Comparison of ENCODE assay signal across 1 cellular context in the genomic region with DNA sequence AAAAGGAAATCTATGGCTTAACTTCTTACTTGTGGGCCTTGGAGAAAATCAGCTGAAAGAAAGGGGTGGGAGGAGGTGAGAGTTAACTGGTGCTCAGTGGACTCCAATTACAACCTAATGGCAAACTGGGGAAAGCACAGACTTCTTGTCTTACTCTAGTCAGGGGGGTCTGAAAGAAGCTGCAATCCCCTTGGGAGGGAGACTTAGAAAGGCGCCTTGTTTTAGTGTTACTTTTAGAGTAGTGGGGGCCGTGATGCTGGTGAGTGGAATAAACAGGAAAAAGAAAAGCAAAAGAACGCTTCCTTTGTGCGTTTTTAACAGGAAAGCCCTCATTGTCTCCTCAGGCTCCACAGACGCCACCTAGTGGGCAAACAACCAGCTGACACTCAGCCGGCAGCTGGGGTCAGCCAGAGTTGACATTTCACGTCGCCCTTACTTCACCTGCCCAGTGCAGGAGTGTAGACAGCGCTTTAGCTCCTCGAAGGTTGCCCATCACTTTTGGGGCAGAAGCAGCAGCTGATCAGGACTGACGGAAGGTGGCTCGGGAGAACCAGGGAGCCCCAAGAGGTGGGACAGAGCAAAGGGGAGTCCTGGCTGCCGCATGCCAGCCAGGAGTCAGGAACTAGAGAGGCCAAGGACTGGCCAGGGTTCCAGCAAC.
TF ChIP-seq lines count a peak whose summit lies in the region.

No MANE protein-coding gene starts in this region.

TF ChIP-seq in H1, 55 proteins besides CTCF, POLR2A, EP300 and RAD21:
- TF ChIP-seq, protein P1, sequence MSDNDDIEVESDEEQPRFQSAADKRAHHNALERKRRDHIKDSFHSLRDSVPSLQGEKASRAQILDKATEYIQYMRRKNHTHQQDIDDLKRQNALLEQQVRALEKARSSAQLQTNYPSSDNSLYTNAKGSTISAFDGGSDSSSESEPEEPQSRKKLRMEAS (IDR thresholded peaks at IDR 0.05) = peak; percentile 45; the same call in 1 of the 2 replicates
- no peak for TF ChIP-seq BCL11A (IDR thresholded peaks at IDR 0.05; ENCODE audit: low read depth in 2 of 2, low read length in 2 of 2)
- peak; percentile 99 for TF ChIP-seq RXRA (IDR thresholded peaks at IDR 0.05; ENCODE audit: insufficient read depth, low read depth, low read length)
- no peak for TF ChIP-seq NANOG (IDR thresholded peaks at IDR 0.05; ENCODE audit: insufficient read depth, low read depth, low read length, poor library complexity, severe bottlenecking)
- no peak for TF ChIP-seq CEBPB (IDR thresholded peaks at IDR 0.05; ENCODE audit: low read depth, low read length)
- TF ChIP-seq CHD1 (IDR thresholded peaks at IDR 0.05; ENCODE audit: low read depth, low read length) = no peak
- TF ChIP-seq POLR2AphosphoS5 (IDR thresholded peaks at IDR 0.05; ENCODE audit: low read depth, low read length) = no peak
- TF ChIP-seq EZH2 (IDR thresholded peaks at IDR 0.05; ENCODE audit: low read depth, low read length, severe bottlenecking) = no peak
- no peak for TF ChIP-seq HDAC2 (IDR thresholded peaks at IDR 0.05; ENCODE audit: borderline replicate concordance in 1 of 2, low read depth in 2 of 2, low read length in 2 of 2)
- TF ChIP-seq KDM1A (IDR thresholded peaks at IDR 0.05; ENCODE audit: borderline replicate concordance, low read length) = no peak
- no peak for TF ChIP-seq SP4 (IDR thresholded peaks at IDR 0.05; ENCODE audit: low read length)
- TF ChIP-seq BRCA1 (IDR thresholded peaks at IDR 0.05; ENCODE audit: low read depth, low read length) = no peak
- TF ChIP-seq HDAC6 (IDR thresholded peaks at IDR 0.05; ENCODE audit: low read depth, low read length) = no peak
- no peak for TF ChIP-seq GABPA (IDR thresholded peaks at IDR 0.05; ENCODE audit: borderline replicate concordance, insufficient read depth, low read length)
- TF ChIP-seq SUZ12 (IDR thresholded peaks at IDR 0.05; ENCODE audit: low read length) = no peak
- no peak for TF ChIP-seq SRF (IDR thresholded peaks at IDR 0.05; ENCODE audit: low read depth, low read length)
- no peak for TF ChIP-seq KDM5A (IDR thresholded peaks at IDR 0.05; ENCODE audit: low read length)
- no peak for TF ChIP-seq SIRT6 (IDR thresholded peaks at IDR 0.05; ENCODE audit: low read length)
- TF ChIP-seq PHF8 (conservative IDR thresholded peaks at IDR 0.05; ENCODE audit: low read depth, low read length) = no peak
- no peak for TF ChIP-seq GTF2F1 (IDR thresholded peaks at IDR 0.05; ENCODE audit: borderline replicate concordance, low read depth, low read length)
- TF ChIP-seq, protein P2, sequence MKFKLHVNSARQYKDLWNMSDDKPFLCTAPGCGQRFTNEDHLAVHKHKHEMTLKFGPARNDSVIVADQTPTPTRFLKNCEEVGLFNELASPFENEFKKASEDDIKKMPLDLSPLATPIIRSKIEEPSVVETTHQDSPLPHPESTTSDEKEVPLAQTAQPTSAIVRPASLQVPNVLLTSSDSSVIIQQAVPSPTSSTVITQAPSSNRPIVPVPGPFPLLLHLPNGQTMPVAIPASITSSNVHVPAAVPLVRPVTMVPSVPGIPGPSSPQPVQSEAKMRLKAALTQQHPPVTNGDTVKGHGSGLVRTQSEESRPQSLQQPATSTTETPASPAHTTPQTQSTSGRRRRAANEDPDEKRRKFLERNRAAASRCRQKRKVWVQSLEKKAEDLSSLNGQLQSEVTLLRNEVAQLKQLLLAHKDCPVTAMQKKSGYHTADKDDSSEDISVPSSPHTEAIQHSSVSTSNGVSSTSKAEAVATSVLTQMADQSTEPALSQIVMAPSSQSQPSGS (IDR thresholded peaks at IDR 0.05; ENCODE audit: low read length) = no peak; the same call in 1 of the 2 replicates
- TF ChIP-seq YY1 (IDR thresholded peaks at IDR 0.05; ENCODE audit: low read depth, low read length) = 0 out of 2 replicates have a peak, but pooled peaks have one; percentile 33
- peak in 1 of 2 experiments; percentile 56; a peak in 2 of 4 replicates for TF ChIP-seq SIN3A (conservative IDR thresholded peaks at IDR 0.05 in 1 of 2, IDR thresholded peaks at IDR 0.05 in 1 of 2; ENCODE audit: low read depth in 1 of 2, low read length in 2 of 2)
- no peak for TF ChIP-seq TEAD4 (IDR thresholded peaks at IDR 0.05; ENCODE audit: low read depth, low read length)
- TF ChIP-seq POU5F1 (IDR thresholded peaks at IDR 0.05; ENCODE audit: low read depth, low read length) = no peak
- TF ChIP-seq TBP (IDR thresholded peaks at IDR 0.05; ENCODE audit: low read depth, low read length) = 0 out of 2 replicates have a peak, but pooled peaks have one; percentile 20
- peak; percentile 49; the same call in 1 of the 2 replicates for TF ChIP-seq CREB1 (IDR thresholded peaks at IDR 0.05)
- no peak for TF ChIP-seq SAP30 (IDR thresholded peaks at IDR 0.05; ENCODE audit: insufficient read depth, insufficient replicate concordance, low read length)
- TF ChIP-seq, protein P3, sequence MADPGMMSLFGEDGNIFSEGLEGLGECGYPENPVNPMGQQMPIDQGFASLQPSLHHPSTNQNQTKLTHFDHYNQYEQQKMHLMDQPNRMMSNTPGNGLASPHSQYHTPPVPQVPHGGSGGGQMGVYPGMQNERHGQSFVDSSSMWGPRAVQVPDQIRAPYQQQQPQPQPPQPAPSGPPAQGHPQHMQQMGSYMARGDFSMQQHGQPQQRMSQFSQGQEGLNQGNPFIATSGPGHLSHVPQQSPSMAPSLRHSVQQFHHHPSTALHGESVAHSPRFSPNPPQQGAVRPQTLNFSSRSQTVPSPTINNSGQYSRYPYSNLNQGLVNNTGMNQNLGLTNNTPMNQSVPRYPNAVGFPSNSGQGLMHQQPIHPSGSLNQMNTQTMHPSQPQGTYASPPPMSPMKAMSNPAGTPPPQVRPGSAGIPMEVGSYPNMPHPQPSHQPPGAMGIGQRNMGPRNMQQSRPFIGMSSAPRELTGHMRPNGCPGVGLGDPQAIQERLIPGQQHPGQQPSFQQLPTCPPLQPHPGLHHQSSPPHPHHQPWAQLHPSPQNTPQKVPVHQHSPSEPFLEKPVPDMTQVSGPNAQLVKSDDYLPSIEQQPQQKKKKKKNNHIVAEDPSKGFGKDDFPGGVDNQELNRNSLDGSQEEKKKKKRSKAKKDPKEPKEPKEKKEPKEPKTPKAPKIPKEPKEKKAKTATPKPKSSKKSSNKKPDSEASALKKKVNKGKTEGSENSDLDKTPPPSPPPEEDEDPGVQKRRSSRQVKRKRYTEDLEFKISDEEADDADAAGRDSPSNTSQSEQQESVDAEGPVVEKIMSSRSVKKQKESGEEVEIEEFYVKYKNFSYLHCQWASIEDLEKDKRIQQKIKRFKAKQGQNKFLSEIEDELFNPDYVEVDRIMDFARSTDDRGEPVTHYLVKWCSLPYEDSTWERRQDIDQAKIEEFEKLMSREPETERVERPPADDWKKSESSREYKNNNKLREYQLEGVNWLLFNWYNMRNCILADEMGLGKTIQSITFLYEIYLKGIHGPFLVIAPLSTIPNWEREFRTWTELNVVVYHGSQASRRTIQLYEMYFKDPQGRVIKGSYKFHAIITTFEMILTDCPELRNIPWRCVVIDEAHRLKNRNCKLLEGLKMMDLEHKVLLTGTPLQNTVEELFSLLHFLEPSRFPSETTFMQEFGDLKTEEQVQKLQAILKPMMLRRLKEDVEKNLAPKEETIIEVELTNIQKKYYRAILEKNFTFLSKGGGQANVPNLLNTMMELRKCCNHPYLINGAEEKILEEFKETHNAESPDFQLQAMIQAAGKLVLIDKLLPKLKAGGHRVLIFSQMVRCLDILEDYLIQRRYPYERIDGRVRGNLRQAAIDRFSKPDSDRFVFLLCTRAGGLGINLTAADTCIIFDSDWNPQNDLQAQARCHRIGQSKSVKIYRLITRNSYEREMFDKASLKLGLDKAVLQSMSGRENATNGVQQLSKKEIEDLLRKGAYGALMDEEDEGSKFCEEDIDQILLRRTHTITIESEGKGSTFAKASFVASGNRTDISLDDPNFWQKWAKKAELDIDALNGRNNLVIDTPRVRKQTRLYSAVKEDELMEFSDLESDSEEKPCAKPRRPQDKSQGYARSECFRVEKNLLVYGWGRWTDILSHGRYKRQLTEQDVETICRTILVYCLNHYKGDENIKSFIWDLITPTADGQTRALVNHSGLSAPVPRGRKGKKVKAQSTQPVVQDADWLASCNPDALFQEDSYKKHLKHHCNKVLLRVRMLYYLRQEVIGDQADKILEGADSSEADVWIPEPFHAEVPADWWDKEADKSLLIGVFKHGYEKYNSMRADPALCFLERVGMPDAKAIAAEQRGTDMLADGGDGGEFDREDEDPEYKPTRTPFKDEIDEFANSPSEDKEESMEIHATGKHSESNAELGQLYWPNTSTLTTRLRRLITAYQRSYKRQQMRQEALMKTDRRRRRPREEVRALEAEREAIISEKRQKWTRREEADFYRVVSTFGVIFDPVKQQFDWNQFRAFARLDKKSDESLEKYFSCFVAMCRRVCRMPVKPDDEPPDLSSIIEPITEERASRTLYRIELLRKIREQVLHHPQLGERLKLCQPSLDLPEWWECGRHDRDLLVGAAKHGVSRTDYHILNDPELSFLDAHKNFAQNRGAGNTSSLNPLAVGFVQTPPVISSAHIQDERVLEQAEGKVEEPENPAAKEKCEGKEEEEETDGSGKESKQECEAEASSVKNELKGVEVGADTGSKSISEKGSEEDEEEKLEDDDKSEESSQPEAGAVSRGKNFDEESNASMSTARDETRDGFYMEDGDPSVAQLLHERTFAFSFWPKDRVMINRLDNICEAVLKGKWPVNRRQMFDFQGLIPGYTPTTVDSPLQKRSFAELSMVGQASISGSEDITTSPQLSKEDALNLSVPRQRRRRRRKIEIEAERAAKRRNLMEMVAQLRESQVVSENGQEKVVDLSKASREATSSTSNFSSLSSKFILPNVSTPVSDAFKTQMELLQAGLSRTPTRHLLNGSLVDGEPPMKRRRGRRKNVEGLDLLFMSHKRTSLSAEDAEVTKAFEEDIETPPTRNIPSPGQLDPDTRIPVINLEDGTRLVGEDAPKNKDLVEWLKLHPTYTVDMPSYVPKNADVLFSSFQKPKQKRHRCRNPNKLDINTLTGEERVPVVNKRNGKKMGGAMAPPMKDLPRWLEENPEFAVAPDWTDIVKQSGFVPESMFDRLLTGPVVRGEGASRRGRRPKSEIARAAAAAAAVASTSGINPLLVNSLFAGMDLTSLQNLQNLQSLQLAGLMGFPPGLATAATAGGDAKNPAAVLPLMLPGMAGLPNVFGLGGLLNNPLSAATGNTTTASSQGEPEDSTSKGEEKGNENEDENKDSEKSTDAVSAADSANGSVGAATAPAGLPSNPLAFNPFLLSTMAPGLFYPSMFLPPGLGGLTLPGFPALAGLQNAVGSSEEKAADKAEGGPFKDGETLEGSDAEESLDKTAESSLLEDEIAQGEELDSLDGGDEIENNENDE (IDR thresholded peaks at IDR 0.05; ENCODE audit: insufficient replicate concordance, low read length) = peak; percentile 42
- TF ChIP-seq FOSL1 (IDR thresholded peaks at IDR 0.05; ENCODE audit: insufficient read depth, low read depth, low read length) = no peak
- TF ChIP-seq, protein P4, sequence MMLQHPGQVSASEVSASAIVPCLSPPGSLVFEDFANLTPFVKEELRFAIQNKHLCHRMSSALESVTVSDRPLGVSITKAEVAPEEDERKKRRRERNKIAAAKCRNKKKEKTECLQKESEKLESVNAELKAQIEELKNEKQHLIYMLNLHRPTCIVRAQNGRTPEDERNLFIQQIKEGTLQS (IDR thresholded peaks at IDR 0.05; ENCODE audit: insufficient read depth, low read depth, low read length) = no peak
- no peak for TF ChIP-seq NRF1 (IDR thresholded peaks at IDR 0.05; ENCODE audit: low read depth, low read length)
- no peak for TF ChIP-seq JUN (IDR thresholded peaks at IDR 0.05; ENCODE audit: low read depth, low read length)
- TF ChIP-seq CHD2 (IDR thresholded peaks at IDR 0.05; ENCODE audit: low read length) = no peak
- no peak for TF ChIP-seq EGR1 (IDR thresholded peaks at IDR 0.05; ENCODE audit: borderline replicate concordance, low read depth, low read length)
- TF ChIP-seq, protein P5, sequence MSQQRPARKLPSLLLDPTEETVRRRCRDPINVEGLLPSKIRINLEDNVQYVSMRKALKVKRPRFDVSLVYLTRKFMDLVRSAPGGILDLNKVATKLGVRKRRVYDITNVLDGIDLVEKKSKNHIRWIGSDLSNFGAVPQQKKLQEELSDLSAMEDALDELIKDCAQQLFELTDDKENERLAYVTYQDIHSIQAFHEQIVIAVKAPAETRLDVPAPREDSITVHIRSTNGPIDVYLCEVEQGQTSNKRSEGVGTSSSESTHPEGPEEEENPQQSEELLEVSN (IDR thresholded peaks at IDR 0.05) = no peak
- 0 out of 2 replicates have a peak, but pooled peaks have one; percentile 21 for TF ChIP-seq BACH1 (IDR thresholded peaks at IDR 0.05; ENCODE audit: low read length)
- TF ChIP-seq ASH2L (IDR thresholded peaks at IDR 0.05; ENCODE audit: low read length) = peak; percentile 85
